13 cellular contexts compared by ENCODE assay signal in the genomic region with DNA sequence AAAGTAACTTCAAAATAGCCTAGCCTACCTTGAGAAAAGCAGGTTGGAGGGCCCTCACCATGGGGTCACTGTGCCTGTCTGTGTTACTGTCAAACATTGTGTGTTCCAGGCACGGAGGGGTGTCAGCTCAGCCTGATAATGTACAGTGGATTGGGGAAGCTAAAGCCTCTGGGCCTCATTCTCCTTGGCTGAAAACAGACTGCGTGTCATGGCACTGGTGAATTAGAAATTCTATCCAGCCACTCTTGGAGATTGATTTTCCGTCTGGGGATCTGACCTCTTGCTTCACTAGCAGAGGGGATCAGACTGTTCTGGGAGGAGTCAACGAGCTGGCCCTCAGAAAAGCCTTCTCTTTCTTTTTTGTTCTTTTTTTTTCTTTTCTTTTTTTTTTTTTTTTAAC.
DNase-seq lines count a peak whose midpoint lies in the region; ATAC-seq and TF ChIP-seq lines count a peak whose summit lies in the region.
"Had no signal": no experiment of that assay in that cellular context is flagged by ENCODE, and none has a peak within 500 bp of the region (broad histone marks: within the 10 kb centered on the region; RNA-seq: fewer than 3 reads in every experiment).

No MANE protein-coding gene starts in this region.

- H4K20me1 ChIP-seq in GM23338 (replicated peaks; ENCODE audit: insufficient read depth): no peaks in the 10 kb centered on the region

- H3K27ac Mint-ChIP-seq in nephron (peak overlapping the region; percentile 72 to 94 (median 94)), type B pancreatic cell (peak overlapping the region; percentile 37), GM23338 (no peak overlapping the region)
- H3K27ac Mint-ChIP-seq: stimulated activated naive CD8-positive, alpha-beta T cell treated with anti-CD3 and anti-CD28 coated beads, Interleukin-15, amount 100 ng/mL, for 72 hours had no signal

- no peaks in the 10 kb centered on the region for H3K79me2 ChIP-seq in GM23338 (replicated peaks; ENCODE audit: insufficient read depth)

- H2AFZ ChIP-seq in GM23338: no peak overlapping the region

- TF ChIP-seq CTCF in fibroblast of the aortic adventitia (IDR thresholded peaks at IDR 0.05; ENCODE audit: insufficient read depth, low read length): no peak
- TF ChIP-seq CTCF in nephron (IDR thresholded peaks at IDR 0.05; ENCODE audit: unreplicated experiment in 3 of 3): no peak
- no peak for TF ChIP-seq CTCF in type B pancreatic cell (conservative IDR thresholded peaks at IDR 0.05)
- TF ChIP-seq CTCF in GM23338 (conservative IDR thresholded peaks at IDR 0.05; ENCODE audit: low read depth in 2 of 2): no peak

- no peaks in the 10 kb centered on the region for H3K36me3 ChIP-seq in GM23338 (ENCODE audit: insufficient read depth)

- H3K4me3 ChIP-seq in fibroblast of the aortic adventitia (ENCODE audit: low read depth, low read length) (no peak overlapping the region), GM23338 (no peak overlapping the region)

- H3K27ac ChIP-seq in GM23338 (ENCODE audit: low read depth): no peak overlapping the region
- H3K27ac ChIP-seq: 22Rv1, RWPE1 had no signal

- no peak overlapping the region for H3K4me2 ChIP-seq in GM23338

- H3K36me3 Mint-ChIP-seq in nephron (ENCODE audit: low read depth) (peaks cover 5% of the 10 kb centered on the region), type B pancreatic cell (no peaks in the 10 kb centered on the region), GM23338 (ENCODE audit: low read depth) (peaks cover 2% of the 10 kb centered on the region; the same call in 1 of the 3 replicates)

- no peaks in the 10 kb centered on the region for H3K27me3 ChIP-seq in GM23338 (ENCODE audit: insufficient read depth)

- H3K27me3 Mint-ChIP-seq in nephron (ENCODE audit: low read depth): peaks cover 5% of the 10 kb centered on the region
- H3K27me3 Mint-ChIP-seq in type B pancreatic cell: no peaks in the 10 kb centered on the region
- H3K27me3 Mint-ChIP-seq in GM23338 (ENCODE audit: insufficient read depth, low read depth, poor library complexity): peaks cover 2% of the 10 kb centered on the region
- H3K27me3 Mint-ChIP-seq: stimulated activated naive CD8-positive, alpha-beta T cell treated with anti-CD3 and anti-CD28 coated beads, Interleukin-15, amount 100 ng/mL, for 72 hours had no signal

- no peaks in the 10 kb centered on the region for H3F3A ChIP-seq in GM23338 (replicated peaks; ENCODE audit: low read depth)

- no peak overlapping the region for H3K4me3 Mint-ChIP-seq in nephron
- no peak overlapping the region for H3K4me3 Mint-ChIP-seq in type B pancreatic cell
- H3K4me3 Mint-ChIP-seq in GM23338: no peak overlapping the region
- H3K4me3 Mint-ChIP-seq: stimulated activated naive CD8-positive, alpha-beta T cell treated with anti-CD3 and anti-CD28 coated beads, Interleukin-15, amount 100 ng/mL, for 72 hours had no signal

- no peak for ATAC-seq in GM23338
- ATAC-seq in activated CD4-positive, CD25-positive, alpha-beta regulatory T cell treated with anti-CD3 and anti-CD28 coated beads, Interleukin-2, amount 50 U/mL, for 24 hours: no peak
- ATAC-seq: stimulated activated naive CD8-positive, alpha-beta T cell treated with anti-CD3 and anti-CD28 coated beads, Interleukin-15, amount 100 ng/mL, for 72 hours had no signal

- peaks cover 57% of the 10 kb centered on the region for H3K4me1 Mint-ChIP-seq in nephron
- peaks cover 42% of the 10 kb centered on the region for H3K4me1 Mint-ChIP-seq in type B pancreatic cell (ENCODE audit: unreplicated experiment)
- peaks cover 13% of the 10 kb centered on the region for H3K4me1 Mint-ChIP-seq in GM23338

- DNase-seq in DMS 273 (lab: John Stamatoyannopoulos, UW; ENCODE audit: unreplicated experiment) (peak; percentile 61), DMS 273 treated with DMSO at 0.1 percent for 48 hours (lab: John Stamatoyannopoulos, UW) (no peak), fibroblast of the aortic adventitia (ENCODE audit: low read depth) (peak; percentile 65), type B pancreatic cell (ENCODE audit: extremely low spot score, unreplicated experiment) (no peak), globus pallidus (ENCODE audit: low spot score) (no peak), GM23338 (ENCODE audit: low spot score) (no peak)
- DNase-seq: COR-L47; cortex of kidney; stimulated activated naive CD8-positive, alpha-beta T cell treated with anti-CD3 and anti-CD28 coated beads, Interleukin-15, amount 100 ng/mL, for 72 hours had no signal

- no peaks in the 10 kb centered on the region for H3K9me2 ChIP-seq in GM23338 (ENCODE audit: insufficient read depth)

- peaks cover 10% of the 10 kb centered on the region for H3K4me1 ChIP-seq in GM23338 (ENCODE audit: insufficient read depth)

- H3K9me3 Mint-ChIP-seq in nephron (no peaks in the 10 kb centered on the region), type B pancreatic cell (no peaks in the 10 kb centered on the region), GM23338 (peaks cover 3% of the 10 kb centered on the region; the same call in 2 of the 3 replicates)

TF ChIP-seq in GM23338, 12 proteins besides CTCF, POLR2A, EP300 and RAD21:
- TF ChIP-seq JUNB (IDR thresholded peaks at IDR 0.05; ENCODE audit: unreplicated experiment) (no peak), ZNF114 (CRISPR knock-in tag; IDR thresholded peaks at IDR 0.05) (no peak)

Comparison
In these comparisons a context has a peak if more than half of its experiments do, and no peak if none do; other contexts are left out.
1. DNase-seq: peak in DMS 273 (single experiment) and fibroblast of the aortic adventitia (single experiment); none in DMS 273 treated with DMSO at 0.1 percent for 48 hours (single experiment), type B pancreatic cell (single experiment), globus pallidus (single experiment) and GM23338 (single experiment).